In genomic region chr3:69368129-69368741, GRCh38 we compare ENCODE assay signal across 8 cellular contexts. TPM values are rescaled to one million over a fixed set of nuclear protein-coding genes. Genes with fewer than 3 reads are reported as not detected.
DNase-seq lines count a peak whose midpoint lies in the region; ATAC-seq and TF ChIP-seq lines count a peak whose summit lies in the region.

No MANE protein-coding gene starts in this region.

- peaks cover 23% of the 10 kb centered on the region for H3K4me1 Mint-ChIP-seq in activated naive CD4-positive, alpha-beta T cell treated with anti-CD3 and anti-CD28 coated beads for 36 hours (ENCODE audit: low read depth)
- H3K4me1 Mint-ChIP-seq in activated naive CD8-positive, alpha-beta T cell treated with anti-CD3 and anti-CD28 coated beads for 36 hours, result peaks cover 21% of the 10 kb centered on the region

- H3K4me3 Mint-ChIP-seq in activated naive CD4-positive, alpha-beta T cell treated with anti-CD3 and anti-CD28 coated beads for 36 hours, result no peak overlapping the region
- H3K4me3 Mint-ChIP-seq in activated naive CD8-positive, alpha-beta T cell treated with anti-CD3 and anti-CD28 coated beads for 36 hours, result no peak overlapping the region

- no peaks in the 10 kb centered on the region for H3K9me3 Mint-ChIP-seq in activated naive CD4-positive, alpha-beta T cell treated with anti-CD3 and anti-CD28 coated beads for 36 hours
- H3K9me3 Mint-ChIP-seq in activated naive CD8-positive, alpha-beta T cell treated with anti-CD3 and anti-CD28 coated beads for 36 hours, result no peaks in the 10 kb centered on the region

- H3K27ac Mint-ChIP-seq in activated naive CD4-positive, alpha-beta T cell treated with anti-CD3 and anti-CD28 coated beads for 36 hours, result no peak overlapping the region
- H3K27ac Mint-ChIP-seq in activated naive CD8-positive, alpha-beta T cell treated with anti-CD3 and anti-CD28 coated beads for 36 hours, result no peak overlapping the region

- H3K36me3 Mint-ChIP-seq in activated naive CD4-positive, alpha-beta T cell treated with anti-CD3 and anti-CD28 coated beads for 36 hours (ENCODE audit: low read depth), result no peaks in the 10 kb centered on the region
- H3K36me3 Mint-ChIP-seq in activated naive CD8-positive, alpha-beta T cell treated with anti-CD3 and anti-CD28 coated beads for 36 hours, result no peaks in the 10 kb centered on the region

- no peak for TF ChIP-seq CTCF in foreskin fibroblast (IDR thresholded peaks at IDR 0.05; ENCODE audit: low read depth, low read length)

- CTCF ChIA-PET in activated naive CD4-positive, alpha-beta T cell treated with anti-CD3 and anti-CD28 coated beads for 36 hours (lab: Charles Lee), result interaction anchor here (0.9 to 1.6 kb wide), 2 partner anchors 42 to 58 kb away, joined by 3 to 4 read pairs; no protein-coding TSS in a partner anchor

- intact Hi-C loops in activated naive CD4-positive, alpha-beta T cell treated with anti-CD3 and anti-CD28 coated beads for 36 hours (cut with micrococcal nuclease), result no loop called here

- H3K4me3 ChIP-seq in skeletal muscle cell (ENCODE audit: low read depth, low read length), result no peak overlapping the region
- no peak overlapping the region for H3K4me3 ChIP-seq in foreskin fibroblast (ENCODE audit: low read depth in 1 of 2, low read length in 2 of 2)

- ATAC-seq in HG03097 (IDR thresholded peaks at IDR 0.05; ENCODE audit: low FRiP score, unreplicated experiment), result peak; percentile 99

- peaks cover 8% of the 10 kb centered on the region for H3K27me3 Mint-ChIP-seq in activated naive CD4-positive, alpha-beta T cell treated with anti-CD3 and anti-CD28 coated beads for 36 hours (ENCODE audit: low read depth)
- H3K27me3 Mint-ChIP-seq in activated naive CD8-positive, alpha-beta T cell treated with anti-CD3 and anti-CD28 coated beads for 36 hours, result peaks cover 14% of the 10 kb centered on the region

- peak; percentile 38 for DNase-seq in activated naive CD4-positive, alpha-beta T cell treated with anti-CD3 and anti-CD28 coated beads for 36 hours
- DNase-seq in activated naive CD4-positive, alpha-beta T cell (lab: John Stamatoyannopoulos, UW), result no peak
- DNase-seq in activated naive CD8-positive, alpha-beta T cell treated with anti-CD3 and anti-CD28 coated beads for 36 hours, result peak; percentile 26
- DNase-seq in skeletal muscle cell (ENCODE audit: low read depth) (peak; percentile 40), DMS 273 treated with DMSO at 0.1 percent for 48 hours (lab: John Stamatoyannopoulos, UW) (no peak), foreskin fibroblast (no peak), HuH-7 (ENCODE audit: low spot score) (no peak)

RNA-seq across cellular contexts. Expression of gene FRMD4B, which starts 17.7 kb away (rescaled TPM):
- total RNA-seq in activated naive CD4-positive, alpha-beta T cell treated with anti-CD3 and anti-CD28 coated beads for 36 hours, result 10 to 100 TPM; 11.9 to 12.1 TPM
- 1 to 10 TPM; 6.1 to 7.1 TPM for total RNA-seq in activated naive CD8-positive, alpha-beta T cell treated with anti-CD3 and anti-CD28 coated beads for 36 hours

Comparison
In these comparisons a context has a peak if more than half of its experiments do, and no peak if none do; other contexts are left out.
1. DNase-seq: peak in activated naive CD4-positive, alpha-beta T cell treated with anti-CD3 and anti-CD28 coated beads for 36 hours (single experiment), activated naive CD8-positive, alpha-beta T cell treated with anti-CD3 and anti-CD28 coated beads for 36 hours (single experiment) and skeletal muscle cell (single experiment); none in activated naive CD4-positive, alpha-beta T cell (0 of 4), DMS 273 treated with DMSO at 0.1 percent for 48 hours (single experiment), foreskin fibroblast (0 of 2) and HuH-7 (single experiment).